ENCODE assay signal across 24 cellular contexts in genomic region chr15:58258501-58259274, GRCh38.
A peak's percentile ranks its signal among the peaks of the same experiment; 100 is the strongest.
DNase-seq lines count a peak whose midpoint lies in the region; ATAC-seq and TF ChIP-seq lines count a peak whose summit lies in the region.
"Had no signal": no experiment of that assay in that cellular context is flagged by ENCODE, and none has a peak within 500 bp of the region (broad histone marks: within the 10 kb centered on the region; RNA-seq: fewer than 3 reads in every experiment).

No MANE protein-coding gene starts in this region.

- TF ChIP-seq CTCF in RWPE2 (IDR thresholded peaks at IDR 0.05; ENCODE audit: poor library complexity, severe bottlenecking) (no peak), suprapubic skin (IDR thresholded peaks at IDR 0.05) (no peak)

- no peak for TF ChIP-seq EP300 in suprapubic skin (IDR thresholded peaks at IDR 0.05)

- no peak for TF ChIP-seq POLR2A in suprapubic skin (IDR thresholded peaks at IDR 0.05)

- ATAC-seq in RWPE2 (ENCODE audit: low read depth) (peak; percentile 79), HG02884 (IDR thresholded peaks at IDR 0.05; ENCODE audit: unreplicated experiment) (no peak)
- ATAC-seq: HepG2, pancreas, sciatic nerve had no signal

- H3K4me3 ChIP-seq in RWPE2 (ENCODE audit: severe bottlenecking) (no peak overlapping the region), suprapubic skin (no peak overlapping the region)
- H3K4me3 ChIP-seq: BLaER1, dorsolateral prefrontal cortex, pancreas, SK-N-MC, upper lobe of left lung had no signal

- DNase-seq in NCI-H748 (lab: John Stamatoyannopoulos, UW; ENCODE audit: unreplicated experiment) (peak; percentile 41), NCI-H748 treated with DMSO at 0.1 percent for 48 hours (lab: John Stamatoyannopoulos, UW) (no peak), RWPE2 (ENCODE audit: low spot score) (no peak), fibroblast of gingiva (ENCODE audit: low read depth) (peak; percentile 16), suprapubic skin (ENCODE audit: low spot score in 2 of 2) (no peak), midbrain (lab: John Stamatoyannopoulos, UW) (no peak), iPS-NIHi11 (ENCODE audit: low spot score) (no peak)
- DNase-seq: activated CD4-positive, alpha-beta T cell treated with anti-CD3 and anti-CD28 coated beads for 48 hours; activated naive CD4-positive, alpha-beta T cell treated with anti-CD3 and anti-CD28 coated beads for 36 hours; activated T-cell treated with anti-CD3 and anti-CD28 coated beads, Interleukin-2, amount 50 U/mL, for 48 hours; caudate nucleus; dorsolateral prefrontal cortex; EL; glutamatergic neuron; NCI-H1417 treated with DMSO at 0.1 percent for 48 hours; NCI-H226; pancreas; T-helper 2 cell; upper lobe of left lung had no signal

- H3K9me3 ChIP-seq in RWPE2 (ENCODE audit: severe bottlenecking) (no peaks in the 10 kb centered on the region), suprapubic skin (no peaks in the 10 kb centered on the region)
- H3K9me3 ChIP-seq: pancreas had no signal

- H3K27ac ChIP-seq in RWPE2 (ENCODE audit: poor library complexity, severe bottlenecking) (peak overlapping the region; percentile 9), suprapubic skin (peak overlapping the region; percentile 43)
- H3K27ac ChIP-seq: BLaER1, dorsolateral prefrontal cortex, pancreas, SK-N-MC, upper lobe of left lung had no signal

- peaks cover 30% of the 10 kb centered on the region for H3K4me1 ChIP-seq in RWPE2 (ENCODE audit: insufficient read depth, poor library complexity, severe bottlenecking)
- H3K4me1 ChIP-seq in suprapubic skin: peaks cover 22% of the 10 kb centered on the region
- H3K4me1 ChIP-seq: BLaER1, pancreas, upper lobe of left lung had no signal

- H3K36me3 ChIP-seq in RWPE2 (ENCODE audit: low read depth): no peaks in the 10 kb centered on the region
- no peaks in the 10 kb centered on the region for H3K36me3 ChIP-seq in suprapubic skin
- H3K36me3 ChIP-seq: BLaER1, pancreas, upper lobe of left lung had no signal

- no peaks in the 10 kb centered on the region for H3K27me3 ChIP-seq in RWPE2 (ENCODE audit: insufficient read depth, poor library complexity, severe bottlenecking)
- H3K27me3 ChIP-seq in suprapubic skin: no peaks in the 10 kb centered on the region
- H3K27me3 ChIP-seq: BLaER1, dorsolateral prefrontal cortex, pancreas, upper lobe of left lung had no signal

- 60% methylated on average over 7 of the region's 7 CpGs for WGBS in suprapubic skin

Comparison
In these comparisons a context has a peak if more than half of its experiments do, and no peak if none do; other contexts are left out.
1. DNase-seq: peak in NCI-H748 (single experiment) and fibroblast of gingiva (single experiment); none in NCI-H748 treated with DMSO at 0.1 percent for 48 hours (single experiment), RWPE2 (single experiment), suprapubic skin (0 of 2), midbrain (single experiment) and iPS-NIHi11 (single experiment).